Comparison of ENCODE assay signal across 14 cellular contexts in genomic region chr21:45536301-45537081, GRCh38. TPM values are rescaled to one million over a fixed set of nuclear protein-coding genes. Genes with fewer than 3 reads are reported as not detected.
DNase-seq lines count a peak whose midpoint lies in the region; ATAC-seq, FAIRE-seq and TF ChIP-seq lines count a peak whose summit lies in the region.
"Had no signal": no experiment of that assay in that cellular context is flagged by ENCODE, and none has a peak within 500 bp of the region (broad histone marks: within the 10 kb centered on the region; RNA-seq: fewer than 3 reads in every experiment).

No MANE protein-coding gene starts in this region.

- TF ChIP-seq CTCF in D721Med (IDR thresholded peaks at IDR 0.05; ENCODE audit: insufficient read depth, missing control alignments): no peak
- no peak for TF ChIP-seq CTCF in VCaP (conservative IDR thresholded peaks at IDR 0.05)
- TF ChIP-seq CTCF in retinal pigment epithelial cell (conservative IDR thresholded peaks at IDR 0.05; ENCODE audit: low read depth, low read length): no peak
- TF ChIP-seq CTCF in endothelial cell (IDR thresholded peaks at IDR 0.05; ENCODE audit: unreplicated experiment): no peak
- TF ChIP-seq CTCF in GM10248 (IDR thresholded peaks at IDR 0.05; ENCODE audit: control extremely low read depth, extremely low read depth, low read depth, missing control alignments): no peak

- H3K27ac Mint-ChIP-seq in endothelial cell (ENCODE audit: unreplicated experiment): no peak overlapping the region
- H3K27ac Mint-ChIP-seq: activated B cell treated with CpG ODN at 0.5 μM for 24 hours; stimulated activated naive CD8-positive, alpha-beta T cell treated with anti-CD3 and anti-CD28 coated beads, Interleukin-15, amount 100 ng/mL, for 72 hours had no signal

- H3K27ac ChIP-seq in VCaP (0 out of 2 replicates have a peak overlapping the region, but pooled peaks have one; percentile 3), right cardiac atrium (ENCODE audit: low read length) (no peak overlapping the region)

- POLR2A ChIA-PET in GM10248 (lab: Yijun Ruan, JAX): no interaction called here

- FAIRE-seq in D721Med (lab: Jason Lieb, UNC): no peak

- peaks cover 12% of the 10 kb centered on the region for H3K4me1 Mint-ChIP-seq in endothelial cell (ENCODE audit: unreplicated experiment)

- H3K4me3 Mint-ChIP-seq in endothelial cell (ENCODE audit: unreplicated experiment): no peak overlapping the region
- H3K4me3 Mint-ChIP-seq: activated B cell treated with CpG ODN at 0.5 μM for 24 hours; central memory CD8-positive, alpha-beta T cell; stimulated activated naive CD8-positive, alpha-beta T cell treated with anti-CD3 and anti-CD28 coated beads, Interleukin-15, amount 100 ng/mL, for 72 hours had no signal

- no peaks in the 10 kb centered on the region for H3K9me3 ChIP-seq in right cardiac atrium (ENCODE audit: control insufficient read depth, low read length)
- H3K9me3 ChIP-seq: HAP-1, MG63 had no signal

- no peaks in the 10 kb centered on the region for H3K9me3 Mint-ChIP-seq in endothelial cell (ENCODE audit: unreplicated experiment)
- H3K9me3 Mint-ChIP-seq: activated B cell treated with CpG ODN at 0.5 μM for 24 hours; central memory CD8-positive, alpha-beta T cell; stimulated activated naive CD8-positive, alpha-beta T cell treated with anti-CD3 and anti-CD28 coated beads, Interleukin-15, amount 100 ng/mL, for 72 hours had no signal

- ATAC-seq in right cardiac atrium: no peak
- ATAC-seq: stimulated activated naive CD8-positive, alpha-beta T cell treated with anti-CD3 and anti-CD28 coated beads, Interleukin-15, amount 100 ng/mL, for 72 hours had no signal

- peaks cover 8% of the 10 kb centered on the region for H3K27me3 Mint-ChIP-seq in endothelial cell (ENCODE audit: unreplicated experiment)
- H3K27me3 Mint-ChIP-seq: activated B cell treated with CpG ODN at 0.5 μM for 24 hours; central memory CD8-positive, alpha-beta T cell; stimulated activated naive CD8-positive, alpha-beta T cell treated with anti-CD3 and anti-CD28 coated beads, Interleukin-15, amount 100 ng/mL, for 72 hours had no signal

- CTCF ChIA-PET in GM10248 (lab: Yijun Ruan, JAX): no interaction called here

- 89% methylated on average over 31 of the region's 31 CpGs for WGBS in right cardiac atrium

- H3K4me1 ChIP-seq in right cardiac atrium (ENCODE audit: control insufficient read depth, insufficient read depth, low read length): peaks cover 3% of the 10 kb centered on the region
- H3K4me1 ChIP-seq: HAP-1 had no signal

- DNase-seq in D721Med (ENCODE audit: insufficient read length, low spot score): peak; percentile 79
- DNase-seq in right cardiac atrium: peak; percentile 5 to 48 (median 43)
- peak; percentile 82 for DNase-seq in retinal pigment epithelial cell (ENCODE audit: low read depth)
- DNase-seq in occipital lobe (lab: John Stamatoyannopoulos, UW): no peak
- DNase-seq in endothelial cell (ENCODE audit: low spot score): no peak
- no peak for DNase-seq in GM10248 (ENCODE audit: extremely low spot score)
- DNase-seq: activated B cell treated with CpG ODN at 0.5 μM for 24 hours, COR-L47, mesendoderm, MG63 had no signal

- H3K36me3 Mint-ChIP-seq in endothelial cell (ENCODE audit: low read depth, unreplicated experiment): peaks cover 3% of the 10 kb centered on the region

- H3K27me3 ChIP-seq in right cardiac atrium (ENCODE audit: control insufficient read depth, insufficient read depth): no peaks in the 10 kb centered on the region
- H3K27me3 ChIP-seq: MG63 had no signal

- H3K4me3 ChIP-seq in right cardiac atrium (ENCODE audit: low read length) (no peak overlapping the region), retinal pigment epithelial cell (ENCODE audit: low read length) (no peak overlapping the region)
- H3K4me3 ChIP-seq: HAP-1, MG63 had no signal

- intact Hi-C loops in right cardiac atrium (cut with DNase I): no loop called here

RNA-seq across cellular contexts. Expression of gene SLC19A1, which starts 5.7 kb away (rescaled TPM):
- 1 to 10 TPM; 2.3 to 5.0 (median 3.8) TPM for total RNA-seq in right cardiac atrium
- polyA plus RNA-seq in right cardiac atrium: 3.9 TPM
- total RNA-seq in occipital lobe: 10.8 TPM
- total RNA-seq in endothelial cell (ENCODE audit: unreplicated experiment): 27.1 TPM

Comparison
In these comparisons a context has a peak if more than half of its experiments do, and no peak if none do; other contexts are left out.
1. DNase-seq: peak in D721Med (single experiment), right cardiac atrium (3 of 3) and retinal pigment epithelial cell (single experiment); none in occipital lobe (single experiment), endothelial cell (single experiment) and GM10248 (single experiment).